ENCODE assay signal across 1 cellular context in the genomic region with DNA sequence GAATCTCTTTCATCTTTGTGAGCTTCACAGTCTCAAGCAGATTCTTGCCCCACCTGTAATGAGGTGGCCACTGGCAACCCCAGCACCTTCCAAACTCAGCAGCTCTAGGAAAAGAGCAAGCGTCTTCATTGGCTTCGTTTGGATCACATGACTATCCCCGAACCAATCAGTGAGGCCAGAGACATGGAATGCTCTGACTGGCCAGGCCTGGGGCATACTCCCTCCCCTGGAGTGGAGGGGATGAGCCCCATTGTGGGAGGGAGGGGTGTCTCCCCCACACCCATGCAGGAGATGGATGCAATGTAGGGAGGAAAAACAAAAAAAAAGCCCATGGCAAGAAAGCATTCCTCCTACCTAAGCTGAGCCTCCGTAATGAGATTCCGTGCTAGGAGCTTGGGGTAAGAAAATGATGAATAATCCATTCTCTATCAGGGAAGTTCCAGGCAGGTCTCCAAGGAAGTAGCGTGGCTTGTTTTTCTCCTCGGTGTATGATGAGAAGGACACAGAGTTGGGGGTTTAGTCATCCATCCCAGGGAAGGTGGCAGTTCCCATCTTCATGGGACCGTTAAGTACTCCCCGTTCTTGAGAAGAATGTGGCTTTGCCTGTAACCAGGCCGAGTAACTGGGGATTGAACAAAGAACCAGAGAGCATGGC.
TF ChIP-seq lines count a peak whose summit lies in the region.

No MANE protein-coding gene starts in this region.

TF ChIP-seq in Ishikawa, 13 proteins besides CTCF, POLR2A, EP300 and RAD21 (continued from another document):
- TF ChIP-seq, protein P1, sequence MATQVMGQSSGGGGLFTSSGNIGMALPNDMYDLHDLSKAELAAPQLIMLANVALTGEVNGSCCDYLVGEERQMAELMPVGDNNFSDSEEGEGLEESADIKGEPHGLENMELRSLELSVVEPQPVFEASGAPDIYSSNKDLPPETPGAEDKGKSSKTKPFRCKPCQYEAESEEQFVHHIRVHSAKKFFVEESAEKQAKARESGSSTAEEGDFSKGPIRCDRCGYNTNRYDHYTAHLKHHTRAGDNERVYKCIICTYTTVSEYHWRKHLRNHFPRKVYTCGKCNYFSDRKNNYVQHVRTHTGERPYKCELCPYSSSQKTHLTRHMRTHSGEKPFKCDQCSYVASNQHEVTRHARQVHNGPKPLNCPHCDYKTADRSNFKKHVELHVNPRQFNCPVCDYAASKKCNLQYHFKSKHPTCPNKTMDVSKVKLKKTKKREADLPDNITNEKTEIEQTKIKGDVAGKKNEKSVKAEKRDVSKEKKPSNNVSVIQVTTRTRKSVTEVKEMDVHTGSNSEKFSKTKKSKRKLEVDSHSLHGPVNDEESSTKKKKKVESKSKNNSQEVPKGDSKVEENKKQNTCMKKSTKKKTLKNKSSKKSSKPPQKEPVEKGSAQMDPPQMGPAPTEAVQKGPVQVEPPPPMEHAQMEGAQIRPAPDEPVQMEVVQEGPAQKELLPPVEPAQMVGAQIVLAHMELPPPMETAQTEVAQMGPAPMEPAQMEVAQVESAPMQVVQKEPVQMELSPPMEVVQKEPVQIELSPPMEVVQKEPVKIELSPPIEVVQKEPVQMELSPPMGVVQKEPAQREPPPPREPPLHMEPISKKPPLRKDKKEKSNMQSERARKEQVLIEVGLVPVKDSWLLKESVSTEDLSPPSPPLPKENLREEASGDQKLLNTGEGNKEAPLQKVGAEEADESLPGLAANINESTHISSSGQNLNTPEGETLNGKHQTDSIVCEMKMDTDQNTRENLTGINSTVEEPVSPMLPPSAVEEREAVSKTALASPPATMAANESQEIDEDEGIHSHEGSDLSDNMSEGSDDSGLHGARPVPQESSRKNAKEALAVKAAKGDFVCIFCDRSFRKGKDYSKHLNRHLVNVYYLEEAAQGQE (IDR thresholded peaks at IDR 0.05; ENCODE audit: low read depth), result no peak
- TF ChIP-seq, protein P2, sequence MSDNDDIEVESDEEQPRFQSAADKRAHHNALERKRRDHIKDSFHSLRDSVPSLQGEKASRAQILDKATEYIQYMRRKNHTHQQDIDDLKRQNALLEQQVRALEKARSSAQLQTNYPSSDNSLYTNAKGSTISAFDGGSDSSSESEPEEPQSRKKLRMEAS (IDR thresholded peaks at IDR 0.05), result no peak
